8 cellular contexts compared by ENCODE assay signal in the genomic region with DNA sequence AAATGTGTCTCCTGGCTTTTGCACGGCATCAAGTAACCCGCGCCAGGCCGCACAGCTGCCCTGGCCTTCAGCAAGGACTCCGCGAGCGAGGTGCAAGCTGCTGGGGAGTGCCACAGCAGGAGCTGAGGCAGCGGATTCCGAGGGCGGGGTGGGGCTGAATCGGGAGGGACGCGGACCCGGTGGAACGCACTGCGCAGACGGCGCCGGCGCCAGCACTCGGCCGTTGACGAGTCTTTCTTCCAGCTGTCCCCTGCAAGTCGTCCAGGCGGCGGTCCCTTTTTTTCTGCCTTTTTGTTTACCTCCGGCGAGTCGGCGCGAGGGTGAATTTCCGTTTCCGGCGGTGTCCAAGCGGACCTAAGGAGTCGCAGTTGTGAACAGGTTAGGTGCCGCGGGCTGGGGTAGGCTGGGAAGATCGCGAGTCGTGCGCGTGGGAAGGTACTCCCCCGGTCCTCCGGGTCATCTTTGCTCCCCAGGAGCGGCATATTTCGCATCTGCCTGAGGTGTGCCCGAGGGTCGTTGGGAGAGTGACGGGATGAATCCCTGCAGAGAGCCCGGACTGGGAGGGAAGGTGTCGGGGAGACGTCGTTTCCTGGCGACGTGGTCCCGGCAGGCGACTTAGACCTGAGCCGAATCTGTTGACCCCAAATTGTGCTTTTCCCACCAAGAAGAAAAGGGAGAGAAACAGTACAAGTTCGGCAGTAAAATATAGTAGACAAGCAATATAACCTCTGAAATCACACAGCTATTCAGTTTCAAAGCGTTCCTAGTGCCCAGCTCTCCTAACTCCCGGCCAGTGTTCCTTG.
DNase-seq lines count a peak whose midpoint lies in the region; ATAC-seq and TF ChIP-seq lines count a peak whose summit lies in the region.
"Not testable (repeated sequence)": the region's sequence is repeated elsewhere in the genome, so short reads cannot be mapped to it uniquely, and the experiment has no call there.

No MANE protein-coding gene starts in this region.

- H3K36me3 Mint-ChIP-seq in GM23338 (ENCODE audit: low read depth); natural killer cell; stimulated activated memory B cell treated with anti-CD40 and anti-IgM and Interleukin-4, amounts not matched to agents 10 μg/mL and 1 μg/mL and 100 μg/mL, for 72 hours: not testable (repeated sequence)

- H3K4me3 Mint-ChIP-seq in GM23338 (peak overlapping the region; percentile 99), natural killer cell (peak overlapping the region; percentile 95)
- peak overlapping the region; percentile 98 for H3K4me3 Mint-ChIP-seq in stimulated activated memory B cell treated with anti-CD40 and anti-IgM and Interleukin-4, amounts not matched to agents 10 μg/mL and 1 μg/mL and 100 μg/mL, for 72 hours

- not testable (repeated sequence) for H3K79me2 ChIP-seq in GM23338 (replicated peaks; ENCODE audit: insufficient read depth)

- H2AFZ ChIP-seq in GM23338: peak overlapping the region; percentile 47; the same call in 1 of the 2 replicates

- H3K9me2 ChIP-seq in GM23338 (ENCODE audit: insufficient read depth): not testable (repeated sequence)

- peak overlapping the region; percentile 72 for H3K4me3 ChIP-seq in GM23338

- H3K9me3 Mint-ChIP-seq in GM23338; natural killer cell; stimulated activated memory B cell treated with anti-CD40 and anti-IgM and Interleukin-4, amounts not matched to agents 10 μg/mL and 1 μg/mL and 100 μg/mL, for 72 hours: not testable (repeated sequence)

- H3K4me1 ChIP-seq in GM23338 (ENCODE audit: insufficient read depth): not testable (repeated sequence)

- not testable (repeated sequence) for H3F3A ChIP-seq in GM23338 (replicated peaks; ENCODE audit: low read depth)

- intact Hi-C loops in natural killer cell (cut with micrococcal nuclease): not testable (repeated sequence)

- not testable (repeated sequence) for H3K27me3 Mint-ChIP-seq in GM23338 (ENCODE audit: insufficient read depth, low read depth, poor library complexity); natural killer cell (ENCODE audit: low read depth in 2 of 2); stimulated activated memory B cell treated with anti-CD40 and anti-IgM and Interleukin-4, amounts not matched to agents 10 μg/mL and 1 μg/mL and 100 μg/mL, for 72 hours

- H3K27ac Mint-ChIP-seq in GM23338 (peak overlapping the region; percentile 99), natural killer cell (peak overlapping the region; percentile 62 to 89)
- peak overlapping the region; percentile 92 for H3K27ac Mint-ChIP-seq in stimulated activated memory B cell treated with anti-CD40 and anti-IgM and Interleukin-4, amounts not matched to agents 10 μg/mL and 1 μg/mL and 100 μg/mL, for 72 hours

- not testable (repeated sequence) for H4K20me1 ChIP-seq in GM23338 (replicated peaks; ENCODE audit: insufficient read depth)

- DNase-seq in DMS79 (lab: John Stamatoyannopoulos, UW) (peak; percentile 59), GM23338 (ENCODE audit: low spot score) (peak; percentile 80), LHCN-M2 (ENCODE audit: low read depth) (peak; percentile 80), SIG-M5 treated with dmso at 0.1 percent for 504 hours (lab: John Stamatoyannopoulos, UW; ENCODE audit: unreplicated experiment) (peak; percentile 29), foreskin melanocyte (peak; percentile 42), natural killer cell (peak; percentile 20)
- DNase-seq in activated naive CD4-positive, alpha-beta T cell (lab: John Stamatoyannopoulos, UW): peak in 3 of 4 experiments; percentile 9 to 42 (median 22)

- H3K36me3 ChIP-seq in GM23338 (ENCODE audit: insufficient read depth): not testable (repeated sequence)

- peak overlapping the region; percentile 81 for H3K4me2 ChIP-seq in GM23338

- H3K4me1 Mint-ChIP-seq in GM23338; natural killer cell; stimulated activated memory B cell treated with anti-CD40 and anti-IgM and Interleukin-4, amounts not matched to agents 10 μg/mL and 1 μg/mL and 100 μg/mL, for 72 hours: not testable (repeated sequence)

- H3K27ac ChIP-seq in GM23338 (ENCODE audit: low read depth): not testable (repeated sequence)

- not testable (repeated sequence) for TF ChIP-seq CTCF in GM23338 (conservative IDR thresholded peaks at IDR 0.05; ENCODE audit: low read depth in 2 of 2); natural killer cell (IDR thresholded peaks at IDR 0.05)

- H3K27me3 ChIP-seq in GM23338 (ENCODE audit: insufficient read depth): not testable (repeated sequence)

- peak; percentile 94 for ATAC-seq in GM23338
- ATAC-seq in natural killer cell: peak; percentile 61 to 86 (median 81)
- ATAC-seq in stimulated activated memory B cell treated with anti-CD40 and anti-IgM and Interleukin-4, amounts not matched to agents 10 μg/mL and 1 μg/mL and 100 μg/mL, for 72 hours: peak; percentile 81

TF ChIP-seq in GM23338, 12 proteins besides CTCF, POLR2A, EP300 and RAD21:
- TF ChIP-seq CREB1 (CRISPR knock-in tag; IDR thresholded peaks at IDR 0.05; ENCODE audit: low read depth) (0 out of 2 replicates have a peak, but pooled peaks have one; percentile 19), POLR2AphosphoS5 (IDR thresholded peaks at IDR 0.05; ENCODE audit: low read depth) (peak; percentile 30; the same call in 1 of the 2 replicates)

Comparison
In these comparisons a context has a peak if more than half of its experiments do, and no peak if none do; other contexts are left out.
1. DNase-seq: peak in every context shown above with its lines; median percentile 80 in GM23338; 80 in LHCN-M2; 59 in DMS79; 42 in foreskin melanocyte; 29 in SIG-M5 treated with dmso at 0.1 percent for 504 hours; 22 in activated naive CD4-positive, alpha-beta T cell; 20 in natural killer cell.